1 cellular context compared by ENCODE assay signal in genomic region chr19:1849132-1849474, GRCh38.
TF ChIP-seq lines count a peak whose summit lies in the region.

No MANE protein-coding gene starts in this region.

TF ChIP-seq in WTC11, 78 proteins besides CTCF, POLR2A, EP300 and RAD21 (continued from another document):
- TF ChIP-seq ARID4B (CRISPR knock-in tag; IDR thresholded peaks at IDR 0.05; ENCODE audit: borderline replicate concordance) (no peak), FOXK1 (CRISPR knock-in tag; IDR thresholded peaks at IDR 0.05) (no peak), USF1 (CRISPR knock-in tag; IDR thresholded peaks at IDR 0.05) (no peak)
